21 cellular contexts compared by ENCODE assay signal in the genomic region with DNA sequence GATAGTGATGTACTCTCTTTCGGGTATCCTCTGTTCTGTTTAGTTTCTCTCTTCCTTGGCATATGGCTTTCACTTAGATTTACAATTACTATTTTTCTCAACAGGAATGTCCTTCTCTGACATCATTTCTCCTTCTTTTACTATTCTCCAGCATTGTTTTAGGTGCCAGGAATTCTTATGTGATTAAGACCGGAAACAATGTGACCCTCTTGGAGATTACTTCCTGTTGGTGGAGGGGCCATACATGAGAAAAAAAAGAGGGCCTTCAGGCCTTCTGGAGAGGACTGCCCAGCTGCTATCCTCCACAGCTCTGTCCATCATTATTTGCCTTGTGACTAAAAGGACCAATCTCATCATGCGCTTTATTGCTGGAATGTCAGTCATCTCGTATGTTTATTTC. TPM values are rescaled to one million over a fixed set of nuclear protein-coding genes. Genes with fewer than 3 reads are reported as not detected.
DNase-seq lines count a peak whose midpoint lies in the region; ATAC-seq, FAIRE-seq and TF ChIP-seq lines count a peak whose summit lies in the region.
"Had no signal": no experiment of that assay in that cellular context is flagged by ENCODE, and none has a peak within 500 bp of the region (broad histone marks: within the 10 kb centered on the region; RNA-seq: fewer than 3 reads in every experiment).

No MANE protein-coding gene starts in this region.

- H2BK20ac ChIP-seq in IMR-90 (ENCODE audit: low read depth, low read length), result no peak overlapping the region

- no peaks in the 10 kb centered on the region for H3K79me1 ChIP-seq in IMR-90 (ENCODE audit: low read depth in 1 of 2, low read length in 2 of 2)

- H3K23ac ChIP-seq in IMR-90 (ENCODE audit: low read depth, low read length), result no peak overlapping the region

- no peaks in the 10 kb centered on the region for H3K4me1 ChIP-seq in IMR-90 (ENCODE audit: control insufficient read depth, insufficient read depth, low read length)
- no peaks in the 10 kb centered on the region for H3K4me1 ChIP-seq in astrocyte (ENCODE audit: insufficient read depth, low read length)
- H3K4me1 ChIP-seq: HAP-1 had no signal

- WGBS in IMR-90 (ENCODE audit: extremely low coverage in 2 of 2, insufficient read length in 1 of 2), 2 experiments, result no CpG with 5 or more reads among the region's 4 CpGs

- CTCF ChIA-PET in IMR-90 (lab: Yijun Ruan, JAX), result interaction anchor here (0.5 to 0.6 kb wide), 2 partner anchors 61 to 228 kb away, joined by 3 to 4 read pairs; no protein-coding TSS in a partner anchor

- no peak overlapping the region for H4K91ac ChIP-seq in IMR-90 (ENCODE audit: insufficient read depth, low read depth, low read length)

- H3K9me3 ChIP-seq in IMR-90 (ENCODE audit: control insufficient read depth, insufficient read depth, low read length) (no peaks in the 10 kb centered on the region), astrocyte (ENCODE audit: insufficient read depth, low read depth, low read length) (no peaks in the 10 kb centered on the region)
- H3K9me3 ChIP-seq: HAP-1 had no signal

- intact Hi-C loops in IMR-90 (cut with micrococcal nuclease), result no loop called here

- no peaks in the 10 kb centered on the region for H3K27me3 Mint-ChIP-seq in astrocyte (ENCODE audit: low read depth, unreplicated experiment)
- H3K27me3 Mint-ChIP-seq: CD8-positive, alpha-beta memory T cell; IgD-negative memory B cell had no signal

- H3K27me3 ChIP-seq in IMR-90 (ENCODE audit: control insufficient read depth, insufficient read depth, low read length), result no peaks in the 10 kb centered on the region
- no peaks in the 10 kb centered on the region for H3K27me3 ChIP-seq in astrocyte (ENCODE audit: insufficient read depth, low read length)

- H3K4me3 ChIP-seq in AG10803 (ENCODE audit: low read length) (no peak overlapping the region), IMR-90 (ENCODE audit: insufficient read depth, low read depth, low read length) (no peak overlapping the region), astrocyte (ENCODE audit: insufficient read depth, low read depth, low read length) (no peak overlapping the region)
- H3K4me3 ChIP-seq: HAP-1 had no signal

- no peaks in the 10 kb centered on the region for H4K20me1 ChIP-seq in IMR-90 (ENCODE audit: insufficient read depth, low read length)
- no peaks in the 10 kb centered on the region for H4K20me1 ChIP-seq in astrocyte (ENCODE audit: insufficient read depth, low read length)

- TF ChIP-seq RAD21 in IMR-90 (IDR thresholded peaks at IDR 0.05; ENCODE audit: low read length), result no peak

- no peak overlapping the region for H3K9ac ChIP-seq in IMR-90 (ENCODE audit: low read depth, low read length)
- no peak overlapping the region for H3K9ac ChIP-seq in astrocyte (ENCODE audit: low read length)

- H3K36me3 Mint-ChIP-seq in astrocyte (ENCODE audit: low read depth, unreplicated experiment), result no peaks in the 10 kb centered on the region
- H3K36me3 Mint-ChIP-seq: CD8-positive, alpha-beta memory T cell; IgD-negative memory B cell had no signal

- DNase-seq in AG10803 (ENCODE audit: low read depth), result peak; percentile 29
- DNase-seq in IMR-90, result peak; percentile 23
- DNase-seq in astrocyte (ENCODE audit: low read depth), result no peak
- peak; percentile 1 for DNase-seq in kidney tubule cell (ENCODE audit: low spot score)
- no peak for DNase-seq in AG08396 (ENCODE audit: low spot score)
- no peak for DNase-seq in HCEC 1CT
- no peak for DNase-seq in omental fat pad (ENCODE audit: low spot score)
- no peak for DNase-seq in GOT3 (lab: John Stamatoyannopoulos, UW)
- DNase-seq: CD8-positive, alpha-beta memory T cell; NCI-H1694 treated with DMSO at 0.1 percent for 48 hours; NCI-H2081 treated with DMSO at 0.1 percent for 48 hours; NCI-H2171 treated with DMSO at 0.1 percent for 48 hours; NCI-H446 treated with DMSO at 0.1 percent for 48 hours; NCI-H526 treated with DMSO at 0.1 percent for 48 hours; PC-3; Right ventricle myocardium superior had no signal

- no peak overlapping the region for H2BK5ac ChIP-seq in IMR-90 (ENCODE audit: low read depth, low read length, poor library complexity, severe bottlenecking)

- H3K4me2 ChIP-seq in IMR-90 (ENCODE audit: low read depth, low read length), result no peak overlapping the region
- H3K4me2 ChIP-seq in astrocyte (ENCODE audit: low read length), result no peak overlapping the region

- no peak overlapping the region for H4K5ac ChIP-seq in IMR-90 (ENCODE audit: low read depth, low read length)

- H3K27ac ChIP-seq in IMR-90 (ENCODE audit: insufficient read depth, low read length) (no peak overlapping the region), astrocyte (ENCODE audit: low read depth, low read length) (no peak overlapping the region)
- H3K27ac ChIP-seq: 22Rv1, C4-2B had no signal

- no peak overlapping the region for H2AK5ac ChIP-seq in IMR-90 (ENCODE audit: low read depth, low read length)

- TF ChIP-seq POLR2A in IMR-90 (IDR thresholded peaks at IDR 0.05; ENCODE audit: low read depth, low read length), result no peak

- TF ChIP-seq CTCF in AG10803 (conservative IDR thresholded peaks at IDR 0.05; ENCODE audit: low read length) (no peak), IMR-90 (conservative IDR thresholded peaks at IDR 0.05; ENCODE audit: low read depth, low read length) (no peak), astrocyte (IDR thresholded peaks at IDR 0.05; ENCODE audit: insufficient read depth, low read depth, low read length) (no peak), omental fat pad (IDR thresholded peaks at IDR 0.05) (no peak)

- H2AFZ ChIP-seq in IMR-90 (replicated peaks; ENCODE audit: low read length, poor library complexity), result no peak overlapping the region
- H2AFZ ChIP-seq in astrocyte (ENCODE audit: low read depth, low read length), result no peak overlapping the region

- no peak overlapping the region for H3K14ac ChIP-seq in IMR-90 (replicated peaks; ENCODE audit: low read depth, low read length)

- no peak for FAIRE-seq in astrocyte (lab: Jason Lieb, UNC)
- FAIRE-seq: GM19239 had no signal

- dilution Hi-C loops in IMR-90 (cut with HindIII; ENCODE audit: low sequenced_read_pairs, unreplicated experiment), result no loop called here

- H3K9me3 Mint-ChIP-seq in astrocyte (ENCODE audit: unreplicated experiment), result peaks cover 1% of the 10 kb centered on the region

- no peaks in the 10 kb centered on the region for H3K9me1 ChIP-seq in IMR-90 (ENCODE audit: insufficient read depth, low read length)

- H2BK120ac ChIP-seq in IMR-90 (ENCODE audit: low read depth, low read length), result no peak overlapping the region

- no peak overlapping the region for H3K56ac ChIP-seq in IMR-90 (ENCODE audit: extremely low read depth, insufficient read depth, low read length)

- H3K4me1 Mint-ChIP-seq in astrocyte (ENCODE audit: low read depth, unreplicated experiment), result peaks cover 7% of the 10 kb centered on the region
- H3K4me1 Mint-ChIP-seq: CD8-positive, alpha-beta memory T cell; IgD-negative memory B cell had no signal

- peak overlapping the region; percentile 38 for H3K27ac Mint-ChIP-seq in astrocyte (ENCODE audit: unreplicated experiment)
- H3K27ac Mint-ChIP-seq: IgD-negative memory B cell had no signal

- no peaks in the 10 kb centered on the region for H3K79me2 ChIP-seq in astrocyte (ENCODE audit: insufficient read depth, low read length)

- no peak overlapping the region for H2AK9ac ChIP-seq in IMR-90 (replicated peaks; ENCODE audit: low read depth, low read length, poor library complexity)

- POLR2A ChIA-PET in IMR-90 (lab: Charles Lee; ENCODE audit: unreplicated experiment), result no interaction called here

- ATAC-seq in IMR-90 (ENCODE audit: low read depth) (no peak), omental fat pad (ENCODE audit: low FRiP score) (no peak)
- ATAC-seq: PC-3 had no signal

- H4K8ac ChIP-seq in IMR-90 (ENCODE audit: low read depth in 2 of 2, low read length in 2 of 2), result no peak overlapping the region

- H3K4me3 Mint-ChIP-seq in astrocyte (ENCODE audit: unreplicated experiment), result no peak overlapping the region
- H3K4me3 Mint-ChIP-seq: CD8-positive, alpha-beta memory T cell; IgD-negative memory B cell had no signal

- in situ Hi-C loops in IMR-90 (cut with MboI; ENCODE audit: low sequenced_read_pairs), result no loop called here

- no peak overlapping the region for H3K4ac ChIP-seq in IMR-90 (ENCODE audit: low read depth, low read length)

- H3K36me3 ChIP-seq in IMR-90 (ENCODE audit: control insufficient read depth, insufficient read depth, low read length) (no peaks in the 10 kb centered on the region), astrocyte (ENCODE audit: insufficient read depth, low read length) (no peaks in the 10 kb centered on the region)
- H3K36me3 ChIP-seq: HAP-1 had no signal

- no TSS peak for BruUV-seq in IMR-90 (replicated peaks; lab: Mats Ljungman, UMichigan)

- H2BK15ac ChIP-seq in IMR-90 (ENCODE audit: low read depth, low read length), result no peak overlapping the region

- no peak overlapping the region for H3K18ac ChIP-seq in IMR-90 (ENCODE audit: low read depth, low read length)

TF ChIP-seq in IMR-90, 13 proteins besides CTCF, POLR2A, EP300 and RAD21:
- TF ChIP-seq RCOR1 (IDR thresholded peaks at IDR 0.05; ENCODE audit: insufficient replicate concordance, low read length) (no peak), MXI1 (IDR thresholded peaks at IDR 0.05; ENCODE audit: borderline replicate concordance, low read depth, low read length) (no peak), MAZ (IDR thresholded peaks at IDR 0.05; ENCODE audit: borderline replicate concordance, low read depth, low read length) (no peak)
- TF ChIP-seq, protein P1, sequence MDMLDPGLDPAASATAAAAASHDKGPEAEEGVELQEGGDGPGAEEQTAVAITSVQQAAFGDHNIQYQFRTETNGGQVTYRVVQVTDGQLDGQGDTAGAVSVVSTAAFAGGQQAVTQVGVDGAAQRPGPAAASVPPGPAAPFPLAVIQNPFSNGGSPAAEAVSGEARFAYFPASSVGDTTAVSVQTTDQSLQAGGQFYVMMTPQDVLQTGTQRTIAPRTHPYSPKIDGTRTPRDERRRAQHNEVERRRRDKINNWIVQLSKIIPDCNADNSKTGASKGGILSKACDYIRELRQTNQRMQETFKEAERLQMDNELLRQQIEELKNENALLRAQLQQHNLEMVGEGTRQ (IDR thresholded peaks at IDR 0.05; ENCODE audit: low read depth, low read length), result no peak
- TF ChIP-seq, protein P2, sequence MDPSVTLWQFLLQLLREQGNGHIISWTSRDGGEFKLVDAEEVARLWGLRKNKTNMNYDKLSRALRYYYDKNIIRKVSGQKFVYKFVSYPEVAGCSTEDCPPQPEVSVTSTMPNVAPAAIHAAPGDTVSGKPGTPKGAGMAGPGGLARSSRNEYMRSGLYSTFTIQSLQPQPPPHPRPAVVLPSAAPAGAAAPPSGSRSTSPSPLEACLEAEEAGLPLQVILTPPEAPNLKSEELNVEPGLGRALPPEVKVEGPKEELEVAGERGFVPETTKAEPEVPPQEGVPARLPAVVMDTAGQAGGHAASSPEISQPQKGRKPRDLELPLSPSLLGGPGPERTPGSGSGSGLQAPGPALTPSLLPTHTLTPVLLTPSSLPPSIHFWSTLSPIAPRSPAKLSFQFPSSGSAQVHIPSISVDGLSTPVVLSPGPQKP (IDR thresholded peaks at IDR 0.05; ENCODE audit: borderline replicate concordance, low read depth, low read length), result no peak

RNA-seq across cellular contexts. Expression of a gene that starts 50.4 kb away (rescaled TPM):
- total RNA-seq in IMR-90 (2012; rRNA removed), result 0.54 and 1.1 TPM in 2 replicates
- polyA plus RNA-seq in IMR-90 (2012; rRNA removed), result 0.46 and 0.58 TPM in 2 replicates
- polyA plus RNA-seq in IMR-90 (2012; cell fraction: cytosol; rRNA removed), result 0.25 and 0.28 TPM in 2 replicates
- 0.59 and 0.64 TPM in 2 replicates for polyA plus RNA-seq in IMR-90 (2012; cell fraction: nucleus; rRNA removed; ENCODE audit: low replicate concordance)
- 8.6 and 14.1 TPM in 2 replicates for total RNA-seq in astrocyte
- 10 to 100 TPM; 28.4 to 91.4 (median 47.4) TPM for total RNA-seq in omental fat pad
- total RNA-seq: CD8-positive, alpha-beta memory T cell; PC-3 had no signal
- polyA plus RNA-seq: CD8-positive, alpha-beta memory T cell; IgD-negative memory B cell had no signal

Comparison
In these comparisons a context has a peak if more than half of its experiments do, and no peak if none do; other contexts are left out.
1. DNase-seq: peak in AG10803 (single experiment), IMR-90 (single experiment) and kidney tubule cell (single experiment); none in astrocyte (single experiment), AG08396 (single experiment), HCEC 1CT (single experiment), omental fat pad (single experiment) and GOT3 (single experiment).